Comparison of ENCODE assay signal across 8 cellular contexts in the genomic region with DNA sequence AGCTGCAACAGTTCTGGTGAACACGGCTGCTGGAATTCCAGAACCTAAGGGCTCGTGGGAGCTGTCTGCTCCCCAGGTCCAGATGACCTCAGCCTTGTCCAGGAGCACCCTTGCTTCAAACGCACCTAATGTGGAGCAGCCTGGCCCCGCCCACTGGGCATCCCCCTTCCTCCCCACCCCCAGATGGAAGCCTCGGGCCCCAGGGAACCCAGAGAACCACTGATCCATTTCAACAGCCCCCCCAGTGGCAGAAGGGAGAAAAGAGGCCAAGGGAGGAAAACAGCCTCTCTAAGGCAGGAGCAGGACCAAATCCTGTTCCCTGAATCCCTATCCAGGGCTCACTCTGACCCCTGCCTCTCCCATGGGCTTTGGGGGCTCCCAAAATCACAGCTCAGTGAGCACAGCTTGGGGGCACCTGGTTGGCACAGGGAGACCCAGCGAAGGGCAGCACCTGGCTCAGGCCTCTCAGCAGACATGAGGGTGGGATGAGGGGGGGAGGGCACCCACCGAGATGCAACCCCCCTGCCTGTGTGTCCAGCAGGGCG. TPM values are rescaled to one million over a fixed set of nuclear protein-coding genes. Genes with fewer than 3 reads are reported as not detected.
DNase-seq lines count a peak whose midpoint lies in the region; ATAC-seq and TF ChIP-seq lines count a peak whose summit lies in the region.

No MANE protein-coding gene starts in this region.

- peak; percentile 57 to 62 for TF ChIP-seq CTCF in GM23338 (conservative IDR thresholded peaks at IDR 0.05; ENCODE audit: low read depth in 2 of 2)
- TF ChIP-seq CTCF in esophagus muscularis mucosa (IDR thresholded peaks at IDR 0.05): no peak

- peaks cover 4% of the 10 kb centered on the region for H3K27me3 Mint-ChIP-seq in GM23338 (ENCODE audit: insufficient read depth, low read depth, poor library complexity)
- no peaks in the 10 kb centered on the region for H3K27me3 Mint-ChIP-seq in stimulated activated memory B cell treated with anti-CD40 and anti-IgM and Interleukin-4, amounts not matched to agents 10 μg/mL and 1 μg/mL and 100 μg/mL, for 72 hours

- no peaks in the 10 kb centered on the region; the same call in 2 of the 3 replicates for H3K9me3 Mint-ChIP-seq in GM23338
- no peaks in the 10 kb centered on the region for H3K9me3 Mint-ChIP-seq in stimulated activated memory B cell treated with anti-CD40 and anti-IgM and Interleukin-4, amounts not matched to agents 10 μg/mL and 1 μg/mL and 100 μg/mL, for 72 hours

- no peak overlapping the region for H3K27ac ChIP-seq in GM23338 (ENCODE audit: low read depth)
- peak overlapping the region in 3 of 4 donors; percentile 48 to 62 (median 52) for H3K27ac ChIP-seq in esophagus muscularis mucosa (replicated peaks in 1 of 4)

- no peaks in the 10 kb centered on the region for H3F3A ChIP-seq in GM23338 (replicated peaks; ENCODE audit: low read depth)

- DNase-seq in GM23338 (ENCODE audit: low spot score): peak; percentile 71
- peak; percentile 55 for DNase-seq in activated CD4-positive, alpha-beta T cell treated with anti-CD3 and anti-CD28 coated beads for 48 hours
- DNase-seq in esophagus muscularis mucosa (ENCODE audit: extremely low spot score): no peak
- DNase-seq in H4 (ENCODE audit: low spot score): no peak
- no peak for DNase-seq in GM03348 (ENCODE audit: low spot score)

- no peaks in the 10 kb centered on the region for H3K36me3 Mint-ChIP-seq in GM23338 (ENCODE audit: low read depth)
- peaks cover 19% of the 10 kb centered on the region for H3K36me3 Mint-ChIP-seq in stimulated activated memory B cell treated with anti-CD40 and anti-IgM and Interleukin-4, amounts not matched to agents 10 μg/mL and 1 μg/mL and 100 μg/mL, for 72 hours

- peak overlapping the region; percentile 81 for H2AFZ ChIP-seq in GM23338

- no peaks in the 10 kb centered on the region for H3K9me2 ChIP-seq in GM23338 (ENCODE audit: insufficient read depth)

- intact Hi-C loops in esophagus muscularis mucosa (cut with DNase I): no loop called here

- no peaks in the 10 kb centered on the region for H3K9me3 ChIP-seq in esophagus muscularis mucosa

- peak; percentile 76 for ATAC-seq in GM23338
- ATAC-seq in stimulated activated memory B cell treated with anti-CD40 and anti-IgM and Interleukin-4, amounts not matched to agents 10 μg/mL and 1 μg/mL and 100 μg/mL, for 72 hours: peak; percentile 31
- ATAC-seq in HG03565 (IDR thresholded peaks at IDR 0.05; ENCODE audit: unreplicated experiment): no peak
- ATAC-seq in GM21381 (IDR thresholded peaks at IDR 0.05; ENCODE audit: unreplicated experiment): no peak

- no peak overlapping the region for H3K4me3 Mint-ChIP-seq in GM23338
- peak overlapping the region; percentile 86 for H3K4me3 Mint-ChIP-seq in stimulated activated memory B cell treated with anti-CD40 and anti-IgM and Interleukin-4, amounts not matched to agents 10 μg/mL and 1 μg/mL and 100 μg/mL, for 72 hours

- no peaks in the 10 kb centered on the region for H3K79me2 ChIP-seq in GM23338 (replicated peaks; ENCODE audit: insufficient read depth)

- TF ChIP-seq POLR2A in esophagus muscularis mucosa (IDR thresholded peaks at IDR 0.05; ENCODE audit: low read depth): no peak

- H3K4me1 ChIP-seq in GM23338 (ENCODE audit: insufficient read depth) (peaks cover 15% of the 10 kb centered on the region; the same call in 1 of the 2 replicates), esophagus muscularis mucosa (peaks cover 0 to 9% (median 3%) of the 10 kb centered on the region in 4 donors)

- H3K27ac Mint-ChIP-seq in GM23338: no peak overlapping the region
- H3K27ac Mint-ChIP-seq in stimulated activated memory B cell treated with anti-CD40 and anti-IgM and Interleukin-4, amounts not matched to agents 10 μg/mL and 1 μg/mL and 100 μg/mL, for 72 hours: peak overlapping the region; percentile 93

- H3K27me3 ChIP-seq in GM23338 (ENCODE audit: insufficient read depth): no peaks in the 10 kb centered on the region
- H3K27me3 ChIP-seq in esophagus muscularis mucosa: peaks cover 0 to 87% (median 4%) of the 10 kb centered on the region in 4 donors

- 78% methylated on average over 4 of the region's 8 CpGs for WGBS in esophagus muscularis mucosa

- H3K36me3 ChIP-seq in GM23338 (ENCODE audit: insufficient read depth) (no peaks in the 10 kb centered on the region), esophagus muscularis mucosa (no peaks in the 10 kb centered on the region)

- TF ChIP-seq EP300 in esophagus muscularis mucosa (IDR thresholded peaks at IDR 0.05): no peak

- H3K4me2 ChIP-seq in GM23338: no peak overlapping the region

- peaks cover 20% of the 10 kb centered on the region for H3K4me1 Mint-ChIP-seq in GM23338
- H3K4me1 Mint-ChIP-seq in stimulated activated memory B cell treated with anti-CD40 and anti-IgM and Interleukin-4, amounts not matched to agents 10 μg/mL and 1 μg/mL and 100 μg/mL, for 72 hours: peaks cover 70% of the 10 kb centered on the region

- H3K4me3 ChIP-seq in GM23338 (no peak overlapping the region), esophagus muscularis mucosa (peak overlapping the region; percentile 32 to 54 (median 41))

- H4K20me1 ChIP-seq in GM23338 (replicated peaks; ENCODE audit: insufficient read depth): no peaks in the 10 kb centered on the region

TF ChIP-seq in GM23338, 12 proteins besides CTCF, POLR2A, EP300 and RAD21:
- no peak for TF ChIP-seq ZNF114 (CRISPR knock-in tag; IDR thresholded peaks at IDR 0.05)
- TF ChIP-seq EZH2 (IDR thresholded peaks at IDR 0.05; ENCODE audit: low read depth, unreplicated experiment): no peak
- TF ChIP-seq ZNF331 (CRISPR knock-in tag; IDR thresholded peaks at IDR 0.05; ENCODE audit: low read depth): no peak
- no peak for TF ChIP-seq EZH2phosphoT487 (IDR thresholded peaks at IDR 0.05; ENCODE audit: unreplicated experiment)
- no peak for TF ChIP-seq NANOG (IDR thresholded peaks at IDR 0.05; ENCODE audit: borderline replicate concordance)
- TF ChIP-seq CREB1 (CRISPR knock-in tag; IDR thresholded peaks at IDR 0.05; ENCODE audit: low read depth): no peak
- TF ChIP-seq STAT1 (IDR thresholded peaks at IDR 0.05; ENCODE audit: unreplicated experiment): no peak
- TF ChIP-seq JUNB (IDR thresholded peaks at IDR 0.05; ENCODE audit: unreplicated experiment): no peak
- TF ChIP-seq, protein P1, sequence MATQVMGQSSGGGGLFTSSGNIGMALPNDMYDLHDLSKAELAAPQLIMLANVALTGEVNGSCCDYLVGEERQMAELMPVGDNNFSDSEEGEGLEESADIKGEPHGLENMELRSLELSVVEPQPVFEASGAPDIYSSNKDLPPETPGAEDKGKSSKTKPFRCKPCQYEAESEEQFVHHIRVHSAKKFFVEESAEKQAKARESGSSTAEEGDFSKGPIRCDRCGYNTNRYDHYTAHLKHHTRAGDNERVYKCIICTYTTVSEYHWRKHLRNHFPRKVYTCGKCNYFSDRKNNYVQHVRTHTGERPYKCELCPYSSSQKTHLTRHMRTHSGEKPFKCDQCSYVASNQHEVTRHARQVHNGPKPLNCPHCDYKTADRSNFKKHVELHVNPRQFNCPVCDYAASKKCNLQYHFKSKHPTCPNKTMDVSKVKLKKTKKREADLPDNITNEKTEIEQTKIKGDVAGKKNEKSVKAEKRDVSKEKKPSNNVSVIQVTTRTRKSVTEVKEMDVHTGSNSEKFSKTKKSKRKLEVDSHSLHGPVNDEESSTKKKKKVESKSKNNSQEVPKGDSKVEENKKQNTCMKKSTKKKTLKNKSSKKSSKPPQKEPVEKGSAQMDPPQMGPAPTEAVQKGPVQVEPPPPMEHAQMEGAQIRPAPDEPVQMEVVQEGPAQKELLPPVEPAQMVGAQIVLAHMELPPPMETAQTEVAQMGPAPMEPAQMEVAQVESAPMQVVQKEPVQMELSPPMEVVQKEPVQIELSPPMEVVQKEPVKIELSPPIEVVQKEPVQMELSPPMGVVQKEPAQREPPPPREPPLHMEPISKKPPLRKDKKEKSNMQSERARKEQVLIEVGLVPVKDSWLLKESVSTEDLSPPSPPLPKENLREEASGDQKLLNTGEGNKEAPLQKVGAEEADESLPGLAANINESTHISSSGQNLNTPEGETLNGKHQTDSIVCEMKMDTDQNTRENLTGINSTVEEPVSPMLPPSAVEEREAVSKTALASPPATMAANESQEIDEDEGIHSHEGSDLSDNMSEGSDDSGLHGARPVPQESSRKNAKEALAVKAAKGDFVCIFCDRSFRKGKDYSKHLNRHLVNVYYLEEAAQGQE (IDR thresholded peaks at IDR 0.05; ENCODE audit: unreplicated experiment): no peak

RNA-seq across cellular contexts. Expression of gene CYTH4, which starts 1.2 kb away (rescaled TPM):
- not detected in 2 replicates for total RNA-seq in GM23338 (2014; rRNA removed; shearing (Covaris generic))
- polyA plus RNA-seq in GM23338 (2016; fragmentation: Nextera tagmentation; extraction: Ambion mirVana): not detected in 2 replicates
- 10 to 100 TPM in 2 of 4 donors, 1 to 10 TPM in 2; 5.1 to 27.3 (median 9.4) TPM for total RNA-seq in esophagus muscularis mucosa
- 0.08 TPM in 1 of 2 replicates, not detected in the other for total RNA-seq in H4 (2014; rRNA removed; shearing (Covaris generic))

RNA-seq across cellular contexts. Expression of gene RAC2, which starts 39.4 kb away (rescaled TPM):
- 2.7 and 3.8 TPM in 2 replicates for total RNA-seq in GM23338 (2014; rRNA removed; shearing (Covaris generic))
- 2.4 and 3.1 TPM in 2 replicates for polyA plus RNA-seq in GM23338 (2016; fragmentation: Nextera tagmentation; extraction: Ambion mirVana)
- total RNA-seq in esophagus muscularis mucosa: 10 to 100 TPM in 1 of 4 donors, 1 to 10 TPM in 3; 4.1 to 21.9 (median 7.2) TPM
- total RNA-seq in H4 (2014; rRNA removed; shearing (Covaris generic)): 15.5 and 20.9 TPM in 2 replicates

Comparison
In these comparisons a context has a peak if more than half of its experiments do, and no peak if none do; other contexts are left out.
1. ATAC-seq: peak in GM23338 (single experiment) and stimulated activated memory B cell treated with anti-CD40 and anti-IgM and Interleukin-4, amounts not matched to agents 10 μg/mL and 1 μg/mL and 100 μg/mL, for 72 hours (single experiment); none in HG03565 (single experiment) and GM21381 (single experiment).
2. DNase-seq: peak in GM23338 (single experiment) and activated CD4-positive, alpha-beta T cell treated with anti-CD3 and anti-CD28 coated beads for 48 hours (single experiment); none in esophagus muscularis mucosa (single experiment), H4 (single experiment) and GM03348 (single experiment).
3. CTCF ChIP-seq: peak in GM23338 (2 of 2); none in esophagus muscularis mucosa (0 of 3).